10 cellular contexts compared by ENCODE assay signal in the genomic region with DNA sequence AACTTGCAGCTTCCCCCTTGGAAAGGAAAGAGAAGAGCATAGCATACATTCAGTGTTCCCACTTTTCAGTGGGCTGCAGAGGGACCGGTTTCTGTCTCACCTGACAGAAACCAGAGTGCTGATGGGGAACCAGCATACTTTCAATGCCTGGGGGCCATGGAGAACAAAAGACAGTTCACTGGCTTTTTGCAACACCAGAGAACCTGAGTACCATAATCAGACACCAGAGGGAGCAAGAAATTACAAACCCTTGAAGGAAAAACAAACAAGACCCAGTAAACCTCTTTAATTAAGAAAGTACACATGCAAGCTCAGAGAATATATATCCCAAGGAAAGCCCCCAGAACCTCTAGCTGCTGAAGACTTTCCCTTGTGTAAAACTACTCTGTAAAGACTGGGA. TPM values are rescaled to one million over a fixed set of nuclear protein-coding genes. Genes with fewer than 3 reads are reported as not detected.
A peak's percentile ranks its signal among the peaks of the same experiment; 100 is the strongest.
DNase-seq lines count a peak whose midpoint lies in the region; ATAC-seq and TF ChIP-seq lines count a peak whose summit lies in the region.
"Had no signal": no experiment of that assay in that cellular context is flagged by ENCODE, and none has a peak within 500 bp of the region (broad histone marks: within the 10 kb centered on the region; RNA-seq: fewer than 3 reads in every experiment).

No MANE protein-coding gene starts in this region.

- H3K4me1 Mint-ChIP-seq in endothelial cell (ENCODE audit: unreplicated experiment), result peaks cover 8% of the 10 kb centered on the region
- no peaks in the 10 kb centered on the region for H3K4me1 Mint-ChIP-seq in natural killer cell treated with Interleukin-12 subunit alpha and Interleukin-12 subunit beta and Interleukin-15 and Interleukin-18, amount 100 ng/mL, for 72 hours (ENCODE audit: low read depth in 2 of 2)
- H3K4me1 Mint-ChIP-seq: CD14-positive monocyte had no signal

- no peaks in the 10 kb centered on the region for H3K27me3 Mint-ChIP-seq in endothelial cell (ENCODE audit: unreplicated experiment)
- peaks cover 10 to 33% of the 10 kb centered on the region in 2 donors for H3K27me3 Mint-ChIP-seq in natural killer cell treated with Interleukin-12 subunit alpha and Interleukin-12 subunit beta and Interleukin-15 and Interleukin-18, amount 100 ng/mL, for 72 hours

- DNase-seq in NCI-H2081 (lab: John Stamatoyannopoulos, UW) (peak; percentile 3 to 29), NCI-H2081 treated with DMSO at 0.1 percent for 48 hours (lab: John Stamatoyannopoulos, UW) (no peak), NCI-H526 treated with DMSO at 0.1 percent for 48 hours (lab: John Stamatoyannopoulos, UW) (peak; percentile 32), endothelial cell (ENCODE audit: low spot score) (peak; percentile 40), renal cortical epithelial cell (ENCODE audit: low read depth) (peak; percentile 35), HuH-7.5 (ENCODE audit: low spot score) (no peak)
- DNase-seq in natural killer cell treated with Interleukin-12 subunit alpha and Interleukin-12 subunit beta and Interleukin-15 and Interleukin-18, amount 100 ng/mL, for 72 hours (ENCODE audit: low spot score), result no peak
- DNase-seq in stimulated activated CD8-positive, alpha-beta memory T cell treated with anti-CD3 and anti-CD28 coated beads, Interleukin-4, amount 100 ng/mL, for 48 hours, result no peak
- DNase-seq: aorta had no signal

- no peak for ATAC-seq in natural killer cell treated with Interleukin-12 subunit alpha and Interleukin-12 subunit beta and Interleukin-15 and Interleukin-18, amount 100 ng/mL, for 72 hours

- peak; percentile 64 for TF ChIP-seq CTCF in endothelial cell (IDR thresholded peaks at IDR 0.05; ENCODE audit: unreplicated experiment)

- H3K36me3 Mint-ChIP-seq in endothelial cell (ENCODE audit: low read depth, unreplicated experiment), result no peaks in the 10 kb centered on the region
- peaks cover 13% of the 10 kb centered on the region for H3K36me3 Mint-ChIP-seq in natural killer cell treated with Interleukin-12 subunit alpha and Interleukin-12 subunit beta and Interleukin-15 and Interleukin-18, amount 100 ng/mL, for 72 hours
- H3K36me3 Mint-ChIP-seq: CD14-positive monocyte had no signal

- no peak overlapping the region for H3K4me3 Mint-ChIP-seq in endothelial cell (ENCODE audit: unreplicated experiment)
- no peak overlapping the region for H3K4me3 Mint-ChIP-seq in natural killer cell treated with Interleukin-12 subunit alpha and Interleukin-12 subunit beta and Interleukin-15 and Interleukin-18, amount 100 ng/mL, for 72 hours
- H3K4me3 Mint-ChIP-seq: CD14-positive monocyte had no signal

- H3K27ac Mint-ChIP-seq in endothelial cell (ENCODE audit: unreplicated experiment), result no peak overlapping the region
- H3K27ac Mint-ChIP-seq in natural killer cell treated with Interleukin-12 subunit alpha and Interleukin-12 subunit beta and Interleukin-15 and Interleukin-18, amount 100 ng/mL, for 72 hours, result no peak overlapping the region
- H3K27ac Mint-ChIP-seq: CD14-positive monocyte had no signal

- H3K9me3 Mint-ChIP-seq in endothelial cell (ENCODE audit: unreplicated experiment), result no peaks in the 10 kb centered on the region
- peaks cover 6% of the 10 kb centered on the region for H3K9me3 Mint-ChIP-seq in natural killer cell treated with Interleukin-12 subunit alpha and Interleukin-12 subunit beta and Interleukin-15 and Interleukin-18, amount 100 ng/mL, for 72 hours

RNA-seq across cellular contexts. Expression of a gene that starts 51.1 kb away (rescaled TPM):
- total RNA-seq in endothelial cell (ENCODE audit: unreplicated experiment) (2.1 TPM), renal cortical epithelial cell (under 0.01 and 0.55 TPM in 2 replicates)
- total RNA-seq in natural killer cell treated with Interleukin-12 subunit alpha and Interleukin-12 subunit beta and Interleukin-15 and Interleukin-18, amount 100 ng/mL, for 72 hours, result not detected

Comparison
In these comparisons a context has a peak if more than half of its experiments do, and no peak if none do; other contexts are left out.
1. DNase-seq: peak in NCI-H2081 (2 of 2), NCI-H526 treated with DMSO at 0.1 percent for 48 hours (single experiment), endothelial cell (single experiment) and renal cortical epithelial cell (single experiment); none in NCI-H2081 treated with DMSO at 0.1 percent for 48 hours (single experiment), HuH-7.5 (single experiment), natural killer cell treated with Interleukin-12 subunit alpha and Interleukin-12 subunit beta and Interleukin-15 and Interleukin-18, amount 100 ng/mL, for 72 hours (single experiment) and stimulated activated CD8-positive, alpha-beta memory T cell treated with anti-CD3 and anti-CD28 coated beads, Interleukin-4, amount 100 ng/mL, for 48 hours (single experiment).